ENCODE assay signal across 1 cellular context in the genomic region with DNA sequence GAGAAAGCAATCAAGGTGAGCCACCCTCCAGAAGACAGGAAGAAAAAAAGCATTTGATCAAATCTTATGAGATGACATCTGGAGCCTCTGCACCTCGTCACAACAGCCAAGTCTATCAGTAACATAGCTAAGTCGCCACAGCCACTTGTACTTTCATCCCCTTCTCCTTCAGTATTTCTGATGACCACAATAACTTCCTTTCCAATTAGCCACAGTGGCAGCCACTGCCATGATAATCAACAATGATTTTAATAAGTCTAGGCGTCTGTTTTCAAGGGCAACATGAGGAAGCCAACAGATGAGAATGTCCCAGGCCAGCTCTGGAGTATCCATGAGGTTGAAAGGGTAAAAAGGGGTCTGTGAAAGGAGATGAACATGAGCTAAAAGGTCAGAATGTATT.
TF ChIP-seq lines count a peak whose summit lies in the region.

No MANE protein-coding gene starts in this region.

TF ChIP-seq in IMR-90, 13 proteins besides CTCF, POLR2A, EP300 and RAD21:
- TF ChIP-seq MAFK (IDR thresholded peaks at IDR 0.05; ENCODE audit: low read depth, low read length) = no peak
- TF ChIP-seq RCOR1 (IDR thresholded peaks at IDR 0.05; ENCODE audit: insufficient replicate concordance, low read length) = no peak
- TF ChIP-seq MXI1 (IDR thresholded peaks at IDR 0.05; ENCODE audit: borderline replicate concordance, low read depth, low read length) = no peak
- no peak for TF ChIP-seq MAZ (IDR thresholded peaks at IDR 0.05; ENCODE audit: borderline replicate concordance, low read depth, low read length)
